ENCODE assay signal across 25 cellular contexts in genomic region chr4:188701952-188702351, GRCh38.
"Had no signal": no experiment of that assay in that cellular context is flagged by ENCODE, and none has a peak within 500 bp of the region (broad histone marks: within the 10 kb centered on the region; RNA-seq: fewer than 3 reads in every experiment).

No MANE protein-coding gene starts in this region.

- ATAC-seq: activated CD8-positive, alpha-beta T cell treated with anti-CD3 and anti-CD28 coated beads for 36 hours; activated T-cell treated with anti-CD3 and anti-CD28 coated beads, Interleukin-2, amount 50 U/mL, for 72 hours; activated T-helper 17 cell treated with anti-CD3 and anti-CD28 coated beads, Interleukin-2, amount 50 U/mL, for 72 hours had no signal

- DNase-seq: activated CD4-positive, alpha-beta T cell treated with anti-CD3 and anti-CD28 coated beads, Interleukin-2, amount 10 ng/mL, durations not matched to agents 24 days and 14 days; activated CD4-positive, alpha-beta T cell treated with anti-CD3 and anti-CD28 coated beads, Interleukin-2, amount 50 U/mL, for 4 hours; activated CD8-positive, alpha-beta T cell treated with anti-CD3 and anti-CD28 coated beads for 36 hours; activated effector memory CD4-positive, alpha-beta T cell treated with anti-CD3 and anti-CD28 coated beads, Interleukin-2, amount 50 U/mL, for 16 hours; activated naive CD4-positive, alpha-beta T cell; activated naive CD4-positive, alpha-beta T cell treated with anti-CD3 and anti-CD28 coated beads, Interleukin-2, amount 50 U/mL, for 16 hours; activated naive CD8-positive, alpha-beta T cell treated with anti-CD3 and anti-CD28 coated beads for 36 hours; activated T-cell treated with anti-CD3 and anti-CD28 coated beads, Interleukin-2, amount 50 U/mL, for 1 hour; activated T-cell treated with anti-CD3 and anti-CD28 coated beads, Interleukin-2, amount 50 U/mL, for 72 hours; amniotic stem cell; aorta; brain microvascular endothelial cell; NCI-H1105; NCI-H1417 treated with DMSO at 0.1 percent for 48 hours; NCI-H187 treated with DMSO at 0.1 percent for 48 hours; NCI-H2081; NCI-H2171 treated with DMSO at 0.1 percent for 48 hours; NCI-H2227 treated with DMSO at 0.1 percent for 48 hours; NCI-H446; NCI-H510A treated with DMSO at 0.1 percent for 48 hours; NCI-H526 treated with DMSO at 0.1 percent for 48 hours; NCI-H774; Right ventricle myocardium superior; T1000 had no signal

- H3K27ac ChIP-seq: brain microvascular endothelial cell had no signal

- H3K36me3 ChIP-seq: brain microvascular endothelial cell had no signal

- H3K27me3 ChIP-seq: brain microvascular endothelial cell had no signal
